Comparison of ENCODE assay signal across 9 cellular contexts in genomic region chr4:3485011-3485881, GRCh38. TPM values are rescaled to one million over a fixed set of nuclear protein-coding genes. Genes with fewer than 3 reads are reported as not detected.
DNase-seq lines count a peak whose midpoint lies in the region; ATAC-seq and TF ChIP-seq lines count a peak whose summit lies in the region.
"Had no signal": no experiment of that assay in that cellular context is flagged by ENCODE, and none has a peak within 500 bp of the region (broad histone marks: within the 10 kb centered on the region; RNA-seq: fewer than 3 reads in every experiment).

No MANE protein-coding gene starts in this region.

- no peaks in the 10 kb centered on the region for H3K36me3 Mint-ChIP-seq in type B pancreatic cell

- H3K27me3 ChIP-seq in heart left ventricle (peaks cover 0 to 35% (median 3%) of the 10 kb centered on the region in 9 donors), SU-DHL-6 (ENCODE audit: low read length) (no peaks in the 10 kb centered on the region)

- no peak overlapping the region; the same call in 1 of the 2 replicates for H3K9ac ChIP-seq in SU-DHL-6 (ENCODE audit: low read length)

- H3K36me3 ChIP-seq in heart left ventricle: peaks cover 0 to 6% (median 0%) of the 10 kb centered on the region in 9 donors
- no peaks in the 10 kb centered on the region for H3K36me3 ChIP-seq in SU-DHL-6 (ENCODE audit: low read length)

- no peaks in the 10 kb centered on the region for H3K9me2 ChIP-seq in SU-DHL-6 (replicated peaks; ENCODE audit: insufficient read depth, low read length)

- no peaks in the 10 kb centered on the region for H4K20me1 ChIP-seq in SU-DHL-6 (ENCODE audit: low read depth, low read length)

- peak overlapping the region; percentile 83 to 100 (median 94) for H3K27ac ChIP-seq in heart left ventricle
- no peak overlapping the region for H3K27ac ChIP-seq in SU-DHL-6 (ENCODE audit: low read depth, low read length)

- TF ChIP-seq CTCF in heart left ventricle (IDR thresholded peaks at IDR 0.05): no peak
- TF ChIP-seq CTCF in SU-DHL-6 (IDR thresholded peaks at IDR 0.05; ENCODE audit: insufficient read depth, low read length, poor library complexity, severe bottlenecking): no peak
- TF ChIP-seq CTCF in type B pancreatic cell (conservative IDR thresholded peaks at IDR 0.05): no peak

- WGBS in heart left ventricle, 4 donors: 24 to 55% (median 40%) methylated on average over 19 to 38 of the region's 38 CpGs

- ATAC-seq in heart left ventricle (no peak), Right ventricle myocardium superior (ENCODE audit: poor library complexity) (no peak), left colon (peak; percentile 29), HG03521 (IDR thresholded peaks at IDR 0.05; ENCODE audit: unreplicated experiment) (no peak)

- H3K27me3 Mint-ChIP-seq in type B pancreatic cell: peaks cover 17% of the 10 kb centered on the region

- DNase-seq in heart left ventricle (no peak), Right ventricle myocardium superior (no peak), left colon (peak in 1 of 2 donors; percentile 53), type B pancreatic cell (ENCODE audit: extremely low spot score, unreplicated experiment) (no peak), NCI-H2171 (lab: John Stamatoyannopoulos, UW) (no peak), retina (no peak)

- H3K4me1 Mint-ChIP-seq in type B pancreatic cell (ENCODE audit: unreplicated experiment): peaks cover 9% of the 10 kb centered on the region

- TF ChIP-seq POLR2A in heart left ventricle (IDR thresholded peaks at IDR 0.05): no peak

- H3K9me3 Mint-ChIP-seq in type B pancreatic cell: no peaks in the 10 kb centered on the region

- H3K79me2 ChIP-seq in SU-DHL-6 (ENCODE audit: insufficient read depth, low read length): no peaks in the 10 kb centered on the region

- H3K9me3 ChIP-seq in heart left ventricle (no peaks in the 10 kb centered on the region), SU-DHL-6 (ENCODE audit: insufficient read depth, low read length) (no peaks in the 10 kb centered on the region)

- H3K4me2 ChIP-seq in SU-DHL-6 (ENCODE audit: low read depth, low read length, poor library complexity, severe bottlenecking): peak overlapping the region; percentile 2

- intact Hi-C loops in heart left ventricle (cut with DNase I) (loop anchor here in 1 of 10 donors (2.0 kb wide), 1 partner anchor 22 kb away; the partner anchor contains the start of gene DOK7), Right ventricle myocardium superior (cut with DNase I) (no loop called here), left colon (cut with DNase I, micrococcal nuclease) (no loop called here)

- H3K27ac Mint-ChIP-seq in type B pancreatic cell: peak overlapping the region; percentile 46

- H3K4me1 ChIP-seq in heart left ventricle: peaks cover 0 to 79% (median 46%) of the 10 kb centered on the region in 12 donors

- no peak overlapping the region for H2AFZ ChIP-seq in SU-DHL-6 (ENCODE audit: low read depth, low read length, severe bottlenecking)

- no peak overlapping the region for H3K4me3 Mint-ChIP-seq in type B pancreatic cell

- no peaks in the 10 kb centered on the region for H3F3A ChIP-seq in SU-DHL-6 (ENCODE audit: insufficient read depth)

- peak overlapping the region in 1 of 12 donors; percentile 5 for H3K4me3 ChIP-seq in heart left ventricle
- no peak overlapping the region for H3K4me3 ChIP-seq in SU-DHL-6 (ENCODE audit: insufficient read depth, low read length, poor library complexity, severe bottlenecking)

RNA-seq across cellular contexts. Expression of gene DOK7, which starts 22.1 kb away (rescaled TPM):
- total RNA-seq in heart left ventricle (10 to 100 TPM; 27.7 to 75.1 (median 39.7) TPM), Right ventricle myocardium superior (33.7 TPM), left colon (under 1 TPM; 0.24 to 0.70 TPM), type B pancreatic cell (ENCODE audit: low replicate concordance) (0.55 and 0.72 TPM in 2 replicates)
- 10 to 100 TPM; 59.1 to 89.5 TPM for polyA plus RNA-seq in heart left ventricle
- total RNA-seq: osteocyte had no signal

RNA-seq across cellular contexts. Expression of gene HGFAC, which starts 43.5 kb away (rescaled TPM):
- total RNA-seq in heart left ventricle (under 1 TPM in 5 of 9 donors, not detected in 4; 0.19 to 0.65 (median 0.47) TPM), Right ventricle myocardium superior (1.9 TPM), left colon (not detected), type B pancreatic cell (ENCODE audit: low replicate concordance) (1.2 and 2.4 TPM in 2 replicates)
- polyA plus RNA-seq in heart left ventricle: under 1 TPM; 0.11 to 0.73 TPM

RNA-seq across cellular contexts. Expression of gene LRPAP1, which starts 47.0 kb away (rescaled TPM):
- 100 to 1,000 TPM; 221 to 389 (median 283) TPM for total RNA-seq in heart left ventricle
- polyA plus RNA-seq in heart left ventricle: 100 to 1,000 TPM; 105 to 322 TPM
- total RNA-seq in Right ventricle myocardium superior: 280 TPM
- total RNA-seq in left colon: 100 to 1,000 TPM; 146 to 155 TPM
- total RNA-seq in type B pancreatic cell (ENCODE audit: low replicate concordance): 152 and 212 TPM in 2 replicates

Comparison
In these comparisons a context has a peak if more than half of its experiments do, and no peak if none do; other contexts are left out.
1. RNA of gene DOK7, which starts 22.1 kb away (total RNA-seq): 27.7 to 75.1 TPM in heart left ventricle and 33.7 TPM in Right ventricle myocardium superior (single experiment); 0.55 to 0.72 TPM in type B pancreatic cell and 0.24 to 0.70 TPM in left colon; every median in the first group is over 10 times any median in the second.